Comparison of ENCODE assay signal across 8 cellular contexts in the genomic region with DNA sequence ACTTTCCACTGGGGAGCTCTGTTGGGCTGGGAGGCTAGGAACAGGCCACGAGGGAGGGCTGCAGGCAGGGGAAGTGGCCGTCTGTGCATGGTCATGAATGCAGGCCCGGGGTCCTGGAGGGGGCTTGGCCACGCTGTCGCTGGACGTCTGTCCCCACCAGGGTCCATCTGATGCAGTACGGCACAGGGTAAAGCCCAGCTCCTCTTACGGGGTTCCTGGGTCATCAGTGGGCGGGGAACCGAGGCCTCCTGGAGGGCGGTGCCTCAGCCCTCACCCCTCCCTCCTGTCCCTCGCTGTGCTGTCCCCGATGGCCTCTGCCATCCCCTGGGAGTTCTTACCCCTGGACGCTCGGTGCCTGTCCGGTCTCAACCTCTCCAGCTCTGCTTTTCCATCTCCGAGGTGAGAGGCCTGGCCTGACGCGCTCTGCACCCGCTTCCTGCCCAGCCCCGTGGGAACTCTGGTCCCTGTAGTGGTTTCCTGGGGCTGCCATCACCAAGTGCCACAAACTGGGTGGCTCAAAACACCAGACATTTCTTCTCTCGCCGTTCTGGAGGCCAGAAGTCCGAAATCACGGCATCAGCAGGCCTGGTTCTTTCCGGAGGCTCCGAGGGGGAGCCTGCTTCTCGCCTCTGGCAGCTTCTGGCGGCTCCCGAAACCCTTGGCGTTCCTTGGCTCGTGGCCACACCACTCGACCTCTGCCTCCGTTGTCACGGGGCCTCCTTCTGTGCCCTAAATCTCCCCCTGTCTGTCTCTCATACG.
DNase-seq lines count a peak whose midpoint lies in the region; ATAC-seq and TF ChIP-seq lines count a peak whose summit lies in the region.

No MANE protein-coding gene starts in this region.

- no peaks in the 10 kb centered on the region for H3K9me3 Mint-ChIP-seq in activated CD8-positive, alpha-beta T cell treated with anti-CD3 and anti-CD28 coated beads, Interleukin-2, amount 10 ng/mL, durations not matched to agents 7 days and 5 days (ENCODE audit: insufficient read depth)
- no peaks in the 10 kb centered on the region for H3K9me3 Mint-ChIP-seq in activated CD8-positive, alpha-beta T cell treated with anti-CD3 and anti-CD28 coated beads for 36 hours
- no peaks in the 10 kb centered on the region for H3K9me3 Mint-ChIP-seq in immature natural killer cell
- no peaks in the 10 kb centered on the region for H3K9me3 Mint-ChIP-seq in stimulated activated naive CD8-positive, alpha-beta T cell treated with anti-CD3 and anti-CD28 coated beads, Interleukin-15, amount 100 ng/mL, for 72 hours

- POLR2A ChIA-PET in activated CD8-positive, alpha-beta T cell treated with anti-CD3 and anti-CD28 coated beads, Interleukin-2, amount 10 ng/mL, durations not matched to agents 7 days and 5 days (lab: Charles Lee), result no interaction called here
- POLR2A ChIA-PET in activated CD8-positive, alpha-beta T cell treated with anti-CD3 and anti-CD28 coated beads for 36 hours (lab: Charles Lee), result interaction anchor here (1.3 to 2.4 kb wide), 2 partner anchors 51 to 122 kb away, joined by 3 to 5 read pairs; no protein-coding TSS in a partner anchor

- TF ChIP-seq CTCF in activated CD8-positive, alpha-beta T cell treated with anti-CD3 and anti-CD28 coated beads for 36 hours (IDR thresholded peaks at IDR 0.05), result no peak

- DNase-seq in activated CD8-positive, alpha-beta T cell treated with anti-CD3 and anti-CD28 coated beads, Interleukin-2, amount 10 ng/mL, durations not matched to agents 7 days and 5 days, result peak; percentile 39
- no peak for DNase-seq in activated CD8-positive, alpha-beta T cell treated with anti-CD3 and anti-CD28 coated beads for 36 hours
- peak; percentile 54 for DNase-seq in activated CD8-positive, alpha-beta memory T cell treated with anti-CD3 and anti-CD28 coated beads, Interleukin-2, amount 50 U/mL, for 48 hours
- DNase-seq in immature natural killer cell (peak; percentile 30 to 43 (median 35)), iPS-NIHi11 (ENCODE audit: low spot score) (no peak)
- DNase-seq in stimulated activated naive CD8-positive, alpha-beta T cell treated with anti-CD3 and anti-CD28 coated beads, Interleukin-15, amount 100 ng/mL, for 72 hours, result peak in 1 of 2 donors; percentile 23

- intact Hi-C loops in activated CD8-positive, alpha-beta T cell treated with anti-CD3 and anti-CD28 coated beads for 36 hours (cut with micrococcal nuclease), result no loop called here

- no peak for ATAC-seq in activated CD8-positive, alpha-beta T cell treated with anti-CD3 and anti-CD28 coated beads, Interleukin-2, amount 10 ng/mL, durations not matched to agents 7 days and 5 days
- no peak for ATAC-seq in activated CD8-positive, alpha-beta T cell treated with anti-CD3 and anti-CD28 coated beads for 36 hours
- no peak for ATAC-seq in stimulated activated naive CD8-positive, alpha-beta T cell treated with anti-CD3 and anti-CD28 coated beads, Interleukin-15, amount 100 ng/mL, for 72 hours
- ATAC-seq in GM21717 (IDR thresholded peaks at IDR 0.05; ENCODE audit: unreplicated experiment), result no peak
- no peak for ATAC-seq in HG03439 (IDR thresholded peaks at IDR 0.05; ENCODE audit: unreplicated experiment)

- CTCF ChIA-PET in activated CD8-positive, alpha-beta T cell treated with anti-CD3 and anti-CD28 coated beads, Interleukin-2, amount 10 ng/mL, durations not matched to agents 7 days and 5 days (lab: Charles Lee), result no interaction called here
- CTCF ChIA-PET in activated CD8-positive, alpha-beta T cell treated with anti-CD3 and anti-CD28 coated beads for 36 hours (lab: Charles Lee), result interaction anchor here (0.6 to 0.9 kb wide), 2 partner anchors 96 to 106 kb away, joined by 3 read pairs; no protein-coding TSS in a partner anchor

- no peaks in the 10 kb centered on the region for H3K36me3 Mint-ChIP-seq in activated CD8-positive, alpha-beta T cell treated with anti-CD3 and anti-CD28 coated beads, Interleukin-2, amount 10 ng/mL, durations not matched to agents 7 days and 5 days (ENCODE audit: low read depth)
- no peaks in the 10 kb centered on the region for H3K36me3 Mint-ChIP-seq in activated CD8-positive, alpha-beta T cell treated with anti-CD3 and anti-CD28 coated beads for 36 hours (ENCODE audit: low read depth)
- H3K36me3 Mint-ChIP-seq in immature natural killer cell, result no peaks in the 10 kb centered on the region

- H3K4me1 Mint-ChIP-seq in activated CD8-positive, alpha-beta T cell treated with anti-CD3 and anti-CD28 coated beads, Interleukin-2, amount 10 ng/mL, durations not matched to agents 7 days and 5 days (ENCODE audit: low read depth), result peaks cover 55% of the 10 kb centered on the region
- H3K4me1 Mint-ChIP-seq in activated CD8-positive, alpha-beta T cell treated with anti-CD3 and anti-CD28 coated beads for 36 hours (ENCODE audit: low read depth), result peaks cover 49% of the 10 kb centered on the region
- peaks cover 47 to 59% of the 10 kb centered on the region in 2 donors for H3K4me1 Mint-ChIP-seq in immature natural killer cell
- peaks cover 91% of the 10 kb centered on the region for H3K4me1 Mint-ChIP-seq in stimulated activated naive CD8-positive, alpha-beta T cell treated with anti-CD3 and anti-CD28 coated beads, Interleukin-15, amount 100 ng/mL, for 72 hours

- H3K27me3 Mint-ChIP-seq in activated CD8-positive, alpha-beta T cell treated with anti-CD3 and anti-CD28 coated beads, Interleukin-2, amount 10 ng/mL, durations not matched to agents 7 days and 5 days (ENCODE audit: low read depth), result peaks cover 2% of the 10 kb centered on the region
- H3K27me3 Mint-ChIP-seq in activated CD8-positive, alpha-beta T cell treated with anti-CD3 and anti-CD28 coated beads for 36 hours, result no peaks in the 10 kb centered on the region
- H3K27me3 Mint-ChIP-seq in immature natural killer cell (ENCODE audit: low read depth in 3 of 3), result peaks cover 0 to 9% (median 7%) of the 10 kb centered on the region in 3 donors
- no peaks in the 10 kb centered on the region for H3K27me3 Mint-ChIP-seq in stimulated activated naive CD8-positive, alpha-beta T cell treated with anti-CD3 and anti-CD28 coated beads, Interleukin-15, amount 100 ng/mL, for 72 hours

- no peak overlapping the region for H3K4me3 Mint-ChIP-seq in activated CD8-positive, alpha-beta T cell treated with anti-CD3 and anti-CD28 coated beads, Interleukin-2, amount 10 ng/mL, durations not matched to agents 7 days and 5 days
- H3K4me3 Mint-ChIP-seq in activated CD8-positive, alpha-beta T cell treated with anti-CD3 and anti-CD28 coated beads for 36 hours, result no peak overlapping the region
- peak overlapping the region; percentile 69 to 79 (median 76) for H3K4me3 Mint-ChIP-seq in immature natural killer cell
- peak overlapping the region in 1 of 2 donors; percentile 52 for H3K4me3 Mint-ChIP-seq in stimulated activated naive CD8-positive, alpha-beta T cell treated with anti-CD3 and anti-CD28 coated beads, Interleukin-15, amount 100 ng/mL, for 72 hours

- H3K27ac Mint-ChIP-seq in activated CD8-positive, alpha-beta T cell treated with anti-CD3 and anti-CD28 coated beads, Interleukin-2, amount 10 ng/mL, durations not matched to agents 7 days and 5 days, result peak overlapping the region; percentile 60
- H3K27ac Mint-ChIP-seq in activated CD8-positive, alpha-beta T cell treated with anti-CD3 and anti-CD28 coated beads for 36 hours, result no peak overlapping the region
- H3K27ac Mint-ChIP-seq in immature natural killer cell, result peak overlapping the region; percentile 30 to 87 (median 72)
- peak overlapping the region; percentile 81 to 84 for H3K27ac Mint-ChIP-seq in stimulated activated naive CD8-positive, alpha-beta T cell treated with anti-CD3 and anti-CD28 coated beads, Interleukin-15, amount 100 ng/mL, for 72 hours

Comparison
In these comparisons a context has a peak if more than half of its experiments do, and no peak if none do; other contexts are left out.
1. DNase-seq: peak in activated CD8-positive, alpha-beta T cell treated with anti-CD3 and anti-CD28 coated beads, Interleukin-2, amount 10 ng/mL, durations not matched to agents 7 days and 5 days (single experiment), activated CD8-positive, alpha-beta memory T cell treated with anti-CD3 and anti-CD28 coated beads, Interleukin-2, amount 50 U/mL, for 48 hours (single experiment) and immature natural killer cell (3 of 3); none in activated CD8-positive, alpha-beta T cell treated with anti-CD3 and anti-CD28 coated beads for 36 hours (single experiment) and iPS-NIHi11 (single experiment).
2. H3K4me3 Mint-ChIP-seq: peak in immature natural killer cell (5 of 5); none in activated CD8-positive, alpha-beta T cell treated with anti-CD3 and anti-CD28 coated beads, Interleukin-2, amount 10 ng/mL, durations not matched to agents 7 days and 5 days (single experiment) and activated CD8-positive, alpha-beta T cell treated with anti-CD3 and anti-CD28 coated beads for 36 hours (single experiment).